In the genomic region with DNA sequence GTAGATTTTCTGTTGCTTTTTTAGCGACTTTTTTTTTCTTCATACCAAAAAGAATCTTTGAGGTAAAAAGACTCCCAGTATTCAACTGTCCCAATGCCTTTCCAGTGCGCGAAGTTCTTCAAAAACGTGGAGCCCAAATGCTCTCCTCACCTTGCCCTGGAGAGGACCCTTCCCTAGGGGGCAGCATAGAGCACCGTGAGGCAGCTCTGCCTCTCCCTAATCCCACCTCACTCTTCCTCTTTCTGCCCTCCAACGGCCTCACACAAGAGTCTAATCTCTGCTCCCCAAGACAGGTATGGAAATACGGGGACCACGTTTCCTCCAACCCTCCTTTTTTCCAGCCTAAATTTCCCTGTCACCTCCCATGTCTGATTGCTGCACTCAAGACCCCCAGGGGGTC, we compare ENCODE assay signal across 10 cellular contexts.
DNase-seq lines count a peak whose midpoint lies in the region; TF ChIP-seq lines count a peak whose summit lies in the region.
"Had no signal": no experiment of that assay in that cellular context is flagged by ENCODE, and none has a peak within 500 bp of the region (broad histone marks: within the 10 kb centered on the region; RNA-seq: fewer than 3 reads in every experiment).

No MANE protein-coding gene starts in this region.

- WGBS in stomach, 5 donors = 46 to 56% (median 50%) methylated on average over 8 of the region's 8 CpGs

- no peak overlapping the region for H3K4me3 Mint-ChIP-seq in activated naive CD4-positive, alpha-beta T cell treated with anti-CD3 and anti-CD28 coated beads for 36 hours
- no peak overlapping the region for H3K4me3 Mint-ChIP-seq in activated naive CD8-positive, alpha-beta T cell treated with anti-CD3 and anti-CD28 coated beads for 36 hours

- TF ChIP-seq POLR2A in stomach (IDR thresholded peaks at IDR 0.05) (no peak), uterus (IDR thresholded peaks at IDR 0.05) (no peak)

- no peak overlapping the region for H3K27ac Mint-ChIP-seq in activated naive CD4-positive, alpha-beta T cell treated with anti-CD3 and anti-CD28 coated beads for 36 hours
- no peak overlapping the region for H3K27ac Mint-ChIP-seq in activated naive CD8-positive, alpha-beta T cell treated with anti-CD3 and anti-CD28 coated beads for 36 hours

- H3K79me2 ChIP-seq in osteoblast (ENCODE audit: insufficient read depth, low read length) = no peaks in the 10 kb centered on the region

- H3K4me1 ChIP-seq in osteoblast (ENCODE audit: insufficient read depth, low read length) = no peaks in the 10 kb centered on the region
- H3K4me1 ChIP-seq in stomach = no peaks in the 10 kb centered on the region
- no peaks in the 10 kb centered on the region for H3K4me1 ChIP-seq in uterus
- H3K4me1 ChIP-seq: spleen, thyroid gland had no signal

- TF ChIP-seq EP300 in Ishikawa (IDR thresholded peaks at IDR 0.05; ENCODE audit: borderline replicate concordance) (no peak), stomach (IDR thresholded peaks at IDR 0.05) (no peak)

- no peaks in the 10 kb centered on the region for H3K4me1 Mint-ChIP-seq in activated naive CD4-positive, alpha-beta T cell treated with anti-CD3 and anti-CD28 coated beads for 36 hours (ENCODE audit: low read depth)
- no peaks in the 10 kb centered on the region for H3K4me1 Mint-ChIP-seq in activated naive CD8-positive, alpha-beta T cell treated with anti-CD3 and anti-CD28 coated beads for 36 hours

- TF ChIP-seq CTCF in osteoblast (IDR thresholded peaks at IDR 0.05; ENCODE audit: extremely low read depth, low read depth, low read length) = peak; percentile 19
- no peak for TF ChIP-seq CTCF in stomach (IDR thresholded peaks at IDR 0.05)
- no peak for TF ChIP-seq CTCF in uterus (IDR thresholded peaks at IDR 0.05)

- no peaks in the 10 kb centered on the region for H3K36me3 ChIP-seq in osteoblast (ENCODE audit: insufficient read depth, low read length)
- no peaks in the 10 kb centered on the region for H3K36me3 ChIP-seq in stomach
- no peaks in the 10 kb centered on the region for H3K36me3 ChIP-seq in uterus
- H3K36me3 ChIP-seq: spleen, thyroid gland had no signal

- DNase-seq in activated naive CD4-positive, alpha-beta T cell treated with anti-CD3 and anti-CD28 coated beads for 36 hours = peak; percentile 14
- no peak for DNase-seq in activated naive CD4-positive, alpha-beta T cell treated with Interleukin-2 at 50 U/mL for 16 hours
- DNase-seq in activated naive CD8-positive, alpha-beta T cell treated with anti-CD3 and anti-CD28 coated beads for 36 hours = peak; percentile 9
- DNase-seq in osteoblast (ENCODE audit: insufficient read length, low spot score, missing footprints) (no peak), NCI-H1417 treated with DMSO at 0.1 percent for 48 hours (lab: John Stamatoyannopoulos, UW) (no peak), stomach (no peak), uterus (no peak)
- DNase-seq: spleen, thyroid gland had no signal

- H3K36me3 Mint-ChIP-seq in activated naive CD4-positive, alpha-beta T cell treated with anti-CD3 and anti-CD28 coated beads for 36 hours (ENCODE audit: low read depth) = no peaks in the 10 kb centered on the region
- no peaks in the 10 kb centered on the region for H3K36me3 Mint-ChIP-seq in activated naive CD8-positive, alpha-beta T cell treated with anti-CD3 and anti-CD28 coated beads for 36 hours

- H3K9me3 Mint-ChIP-seq in activated naive CD4-positive, alpha-beta T cell treated with anti-CD3 and anti-CD28 coated beads for 36 hours = no peaks in the 10 kb centered on the region
- no peaks in the 10 kb centered on the region for H3K9me3 Mint-ChIP-seq in activated naive CD8-positive, alpha-beta T cell treated with anti-CD3 and anti-CD28 coated beads for 36 hours

- TF ChIP-seq RAD21 in Ishikawa (IDR thresholded peaks at IDR 0.05; ENCODE audit: low read depth) = peak; percentile 48

- H3K9me3 ChIP-seq in osteoblast (ENCODE audit: low read depth, low read length) (no peaks in the 10 kb centered on the region), stomach (no peaks in the 10 kb centered on the region), uterus (no peaks in the 10 kb centered on the region)
- H3K9me3 ChIP-seq: spleen, thyroid gland had no signal

- CTCF ChIA-PET in activated naive CD4-positive, alpha-beta T cell treated with anti-CD3 and anti-CD28 coated beads for 36 hours (lab: Charles Lee) = interaction anchor here (0.7 kb wide), 1 partner anchor 107 kb away, joined by 3 read pairs; no protein-coding TSS in a partner anchor

- intact Hi-C loops in activated naive CD4-positive, alpha-beta T cell treated with anti-CD3 and anti-CD28 coated beads for 36 hours (cut with micrococcal nuclease) = no loop called here
- intact Hi-C loops in stomach (cut with DNase I; ENCODE audit: low total_unique reads) (no loop called here), uterus (cut with DNase I; ENCODE audit: low total_unique reads) (no loop called here)

- H3K27me3 Mint-ChIP-seq in activated naive CD4-positive, alpha-beta T cell treated with anti-CD3 and anti-CD28 coated beads for 36 hours (ENCODE audit: low read depth) = peaks cover 22% of the 10 kb centered on the region
- H3K27me3 Mint-ChIP-seq in activated naive CD8-positive, alpha-beta T cell treated with anti-CD3 and anti-CD28 coated beads for 36 hours = peaks cover 30% of the 10 kb centered on the region

- no peak overlapping the region for H2AFZ ChIP-seq in osteoblast (ENCODE audit: low read length)

- H3K4me3 ChIP-seq in osteoblast (ENCODE audit: insufficient read depth, low read length) (no peak overlapping the region), stomach (no peak overlapping the region), uterus (no peak overlapping the region)
- H3K4me3 ChIP-seq: spleen, thyroid gland had no signal

- peaks cover 14% of the 10 kb centered on the region for H3K27me3 ChIP-seq in osteoblast (ENCODE audit: insufficient read depth, low read length)
- peaks cover 0 to 55% (median 0%) of the 10 kb centered on the region in 3 donors for H3K27me3 ChIP-seq in stomach
- no peaks in the 10 kb centered on the region for H3K27me3 ChIP-seq in uterus
- H3K27me3 ChIP-seq: thyroid gland had no signal

- H3K27ac ChIP-seq in osteoblast (ENCODE audit: low read depth, low read length) = no peak overlapping the region
- no peak overlapping the region for H3K27ac ChIP-seq in stomach
- no peak overlapping the region for H3K27ac ChIP-seq in uterus
- H3K27ac ChIP-seq: spleen, thyroid gland had no signal

- H3K4me2 ChIP-seq in osteoblast (ENCODE audit: insufficient read depth, low read length) = no peak overlapping the region

- no peaks in the 10 kb centered on the region for H4K20me1 ChIP-seq in osteoblast (ENCODE audit: insufficient read depth, low read length)

TF ChIP-seq in Ishikawa, 13 proteins besides CTCF, POLR2A, EP300 and RAD21:
- no peak for TF ChIP-seq NFIC (IDR thresholded peaks at IDR 0.05)
- TF ChIP-seq EGR1 (IDR thresholded peaks at IDR 0.05) = no peak
- TF ChIP-seq, protein P1, sequence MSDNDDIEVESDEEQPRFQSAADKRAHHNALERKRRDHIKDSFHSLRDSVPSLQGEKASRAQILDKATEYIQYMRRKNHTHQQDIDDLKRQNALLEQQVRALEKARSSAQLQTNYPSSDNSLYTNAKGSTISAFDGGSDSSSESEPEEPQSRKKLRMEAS (IDR thresholded peaks at IDR 0.05) = no peak
- TF ChIP-seq REST (IDR thresholded peaks at IDR 0.05; ENCODE audit: low read depth) = no peak

Comparison
In these comparisons a context has a peak if more than half of its experiments do, and no peak if none do; other contexts are left out.
1. DNase-seq: peak in activated naive CD4-positive, alpha-beta T cell treated with anti-CD3 and anti-CD28 coated beads for 36 hours (single experiment) and activated naive CD8-positive, alpha-beta T cell treated with anti-CD3 and anti-CD28 coated beads for 36 hours (single experiment); none in activated naive CD4-positive, alpha-beta T cell treated with Interleukin-2 at 50 U/mL for 16 hours (single experiment), osteoblast (single experiment), NCI-H1417 treated with DMSO at 0.1 percent for 48 hours (single experiment), stomach (single experiment) and uterus (0 of 2).